9 cellular contexts compared by ENCODE assay signal in genomic region chr2:37323176-37323575, GRCh38. TPM values are rescaled to one million over a fixed set of nuclear protein-coding genes. Genes with fewer than 3 reads are reported as not detected.
A peak's percentile ranks its signal among the peaks of the same experiment; 100 is the strongest.
DNase-seq lines count a peak whose midpoint lies in the region; ATAC-seq, FAIRE-seq and TF ChIP-seq lines count a peak whose summit lies in the region.
"Had no signal": no experiment of that assay in that cellular context is flagged by ENCODE, and none has a peak within 500 bp of the region (broad histone marks: within the 10 kb centered on the region; RNA-seq: fewer than 3 reads in every experiment).

No MANE protein-coding gene starts in this region.

- no peak for TF ChIP-seq POLR2A in A549 (IDR thresholded peaks at IDR 0.05; ENCODE audit: low read length)
- TF ChIP-seq POLR2A in K562 (conservative IDR thresholded peaks at IDR 0.05), result no peak

- FAIRE-seq in A549 (lab: Jason Lieb, UNC) (no peak), K562 (lab: Jason Lieb, UNC) (peak; percentile 49)
- FAIRE-seq: TTC549 had no signal

- DNase-seq in A549 (ENCODE audit: low read depth in 1 of 2, low spot score in 1 of 2), result no peak
- DNase-seq in K562 (ENCODE audit: extremely low read depth in 1 of 4, low spot score in 3 of 4), result peak in 1 of 4 experiments; percentile 21
- DNase-seq in NCI-H2227 treated with DMSO at 0.1 percent for 48 hours (lab: John Stamatoyannopoulos, UW), result no peak

- H3K79me2 ChIP-seq in K562 (ENCODE audit: control insufficient read depth, insufficient read depth, low read length), result peaks cover 27% of the 10 kb centered on the region

- TF ChIP-seq EP300 in A549 (IDR thresholded peaks at IDR 0.05) (no peak), K562 (IDR thresholded peaks at IDR 0.05; ENCODE audit: low read length) (no peak)

- no peaks in the 10 kb centered on the region for H4K20me1 ChIP-seq in K562 (replicated peaks; ENCODE audit: control insufficient read depth, insufficient read depth, low read length)

- TF ChIP-seq RAD21 in A549 (conservative IDR thresholded peaks at IDR 0.05 in 1 of 2, IDR thresholded peaks at IDR 0.05 in 1 of 2), result no peak
- TF ChIP-seq RAD21 in K562 (CRISPR knock-in tag; conservative IDR thresholded peaks at IDR 0.05 in 1 of 2, IDR thresholded peaks at IDR 0.05 in 1 of 2), result no peak

- no peaks in the 10 kb centered on the region for H3K9me1 ChIP-seq in K562 (ENCODE audit: control insufficient read depth, insufficient read depth, low read length)

- H2AFZ ChIP-seq in K562 (ENCODE audit: low read depth, low read length), result peak overlapping the region; percentile 60; the same call in 1 of the 2 replicates

- intact Hi-C loops in K562 (cut with micrococcal nuclease), result no loop called here

- TF ChIP-seq CTCF in A549 (IDR thresholded peaks at IDR 0.05) (no peak), K562 (IDR thresholded peaks at IDR 0.05 in 2 of 3, conservative IDR thresholded peaks at IDR 0.05 in 1 of 3; ENCODE audit: insufficient read depth in 2 of 3, low read depth in 1 of 3, low read length in 3 of 3) (no peak)

- peaks cover 20% of the 10 kb centered on the region for H3K36me3 ChIP-seq in HUES48 (ENCODE audit: control insufficient read depth, insufficient read depth, low read length)
- H3K36me3 ChIP-seq in K562 (ENCODE audit: control insufficient read depth, insufficient read depth, low read length), result peaks cover 5% of the 10 kb centered on the region; the same call in 1 of the 3 replicates
- no peaks in the 10 kb centered on the region for H3K36me3 ChIP-seq in mucosa of rectum (ENCODE audit: control insufficient read depth in 2 of 2, insufficient read depth in 2 of 2, low read length in 2 of 2)

- H3K9me3 ChIP-seq in A549 (no peaks in the 10 kb centered on the region), HUES48 (ENCODE audit: control insufficient read depth, insufficient read depth, low read length) (no peaks in the 10 kb centered on the region), K562 (replicated peaks; ENCODE audit: control insufficient read depth, insufficient read depth, low read depth, low read length) (no peaks in the 10 kb centered on the region), mucosa of rectum (ENCODE audit: control insufficient read depth in 2 of 2, low read length in 2 of 2) (no peaks in the 10 kb centered on the region)

- H3K4me2 ChIP-seq in A549 (peak overlapping the region; percentile 72), K562 (ENCODE audit: insufficient read depth, low read length) (peak overlapping the region; percentile 83)

- BruUV-seq in K562 (replicated peaks; lab: Mats Ljungman, UMichigan), result no TSS peak

- ATAC-seq in A549 (no peak), K562 (no peak), HG03108 (IDR thresholded peaks at IDR 0.05; ENCODE audit: unreplicated experiment) (no peak), HG03520 (IDR thresholded peaks at IDR 0.05; ENCODE audit: unreplicated experiment) (no peak), GM18861 (IDR thresholded peaks at IDR 0.05; ENCODE audit: unreplicated experiment) (no peak)

- POLR2A ChIA-PET in A549 (lab: Yijun Ruan, JAX), result no interaction called here
- POLR2A ChIA-PET in K562 (lab: Yijun Ruan, JAX), result interaction anchor here (0.8 to 2.3 kb wide), 4 partner anchors 10 to 15 kb away, joined by 3 to 8 read pairs (median 6); no protein-coding TSS in a partner anchor

- 81% methylated on average over 7 of the region's 7 CpGs for WGBS in A549 (ENCODE audit: missing lambda C conversion rate)
- 9% methylated on average over 7 of the region's 7 CpGs for WGBS in K562 (ENCODE audit: insufficient coverage, low coverage, missing lambda C conversion rate)

- peaks cover 9% of the 10 kb centered on the region for H3K4me1 ChIP-seq in A549
- peaks cover 29% of the 10 kb centered on the region for H3K4me1 ChIP-seq in HUES48 (ENCODE audit: control insufficient read depth, insufficient read depth, low read length)
- H3K4me1 ChIP-seq in K562 (replicated peaks in 1 of 2; ENCODE audit: control insufficient read depth in 2 of 2, insufficient read depth in 2 of 2, low read length in 2 of 2), result peaks cover 12 to 14% of the 10 kb centered on the region in 2 experiments
- peaks cover 2 to 22% of the 10 kb centered on the region in 2 donors for H3K4me1 ChIP-seq in mucosa of rectum (ENCODE audit: control insufficient read depth in 2 of 2, insufficient read depth in 2 of 2, low read length in 2 of 2)

- in situ Hi-C loops in K562 (cut with MboI), result no loop called here

- CTCF ChIA-PET in A549 (lab: Yijun Ruan, JAX), result interaction anchor here (0.9 to 2.6 kb wide), 2 partner anchors 20 to 567 kb away, joined by 3 to 9 read pairs; partner anchors contain the start of gene QPCT
- CTCF ChIA-PET in K562 (lab: Yijun Ruan, JAX; ENCODE audit: low intra/inter-chr PET ratio), result no interaction called here

- 0 out of 2 replicates have a peak overlapping the region, but pooled peaks have one; percentile 86 for H3K9ac ChIP-seq in HUES48 (ENCODE audit: low read depth, low read length)
- peak overlapping the region in 1 of 2 experiments; percentile 65; a peak in 2 of 4 replicates for H3K9ac ChIP-seq in K562 (ENCODE audit: insufficient read depth in 1 of 2, low read depth in 2 of 2, low read length in 2 of 2)
- peak overlapping the region; percentile 83 to 85 for H3K9ac ChIP-seq in mucosa of rectum (ENCODE audit: low read depth in 1 of 2, low read length in 2 of 2)

- peak overlapping the region; percentile 71; the same call in 2 of the 3 replicates for H3K4me3 ChIP-seq in A549
- H3K4me3 ChIP-seq in HUES48 (ENCODE audit: low read depth, low read length), result peak overlapping the region; percentile 90
- peak overlapping the region; percentile 76 for H3K4me3 ChIP-seq in K562
- H3K4me3 ChIP-seq in mucosa of rectum (ENCODE audit: low read length in 2 of 2), result peak overlapping the region; percentile 90 to 93

- H3K27me3 ChIP-seq in HUES48 (ENCODE audit: control insufficient read depth, insufficient read depth, low read length) (peaks cover 20% of the 10 kb centered on the region), K562 (ENCODE audit: control insufficient read depth in 2 of 2, insufficient read depth in 2 of 2, low read length in 2 of 2) (no peaks in the 10 kb centered on the region), mucosa of rectum (ENCODE audit: control insufficient read depth in 2 of 2, insufficient read depth in 2 of 2, low read length in 2 of 2) (no peaks in the 10 kb centered on the region)

- no peak overlapping the region for H3K27ac ChIP-seq in A549
- no peak overlapping the region for H3K27ac ChIP-seq in HUES48 (ENCODE audit: low read depth, low read length)
- no peak overlapping the region for H3K27ac ChIP-seq in K562 (ENCODE audit: extremely low read depth, low read depth, low read length)
- H3K27ac ChIP-seq in mucosa of rectum (ENCODE audit: low read depth in 2 of 2, low read length in 2 of 2), result peak overlapping the region; percentile 26 to 84

RNA-seq across cellular contexts. Expression of gene PRKD3, which starts 1.5 kb away (rescaled TPM):
- 26.9 and 28.9 TPM in 2 replicates for polyA plus RNA-seq in A549 (2011; rRNA removed)
- 5.2 and 6.6 TPM in 2 replicates for polyA plus RNA-seq in A549 (2012; cell fraction: cytosol; rRNA removed)
- polyA plus RNA-seq in A549 (2012; cell fraction: nucleus; rRNA removed), result 3.6 and 5.1 TPM in 2 replicates
- polyA plus RNA-seq in A549 (2017; fragmentation: RNase III; extraction: RNeasy Plus Mini Kit Qiagen cat#74134 plus additional on column Dnase treatment), result 16.1 to 18.2 TPM (median 16.6 TPM) in 3 replicates
- polyA minus RNA-seq in A549 (2011; rRNA and poly(A)+ RNA removed), result 19.1 and 22.3 TPM in 2 replicates
- total RNA-seq in K562 (2011; cell fraction: chromatin; rRNA removed; ENCODE audit: low replicate concordance), result 20.4 and 71.3 TPM in 2 replicates
- total RNA-seq in K562 (2011; cell fraction: nucleolus; rRNA removed), result 13.6 and 13.8 TPM in 2 replicates
- total RNA-seq in K562 (2011; cell fraction: nucleoplasm; rRNA removed), result 23.4 and 43.7 TPM in 2 replicates
- 14.1 and 14.2 TPM in 2 replicates for total RNA-seq in K562 (2014; rRNA removed)
- 24.3 and 24.5 TPM in 2 replicates for total RNA-seq in K562 (2014; rRNA removed; fragmentation: Illumina TruSeq; extraction: Trizol)
- 19.9 and 22.7 TPM in 2 replicates for total RNA-seq in K562 (2015; rRNA removed; fragmentation: Illumina TruSeq; extraction: Trizol)
- total RNA-seq in K562 (2021), result 17.7 and 20.7 TPM in 2 replicates
- 19.7 and 26.7 TPM in 2 replicates for polyA plus RNA-seq in K562 (2011; rRNA removed)
- 7.1 and 12.9 TPM in 2 replicates for polyA plus RNA-seq in K562 (2011; cell fraction: cytosol; rRNA removed)
- polyA plus RNA-seq in K562 (2011; cell fraction: nucleus; rRNA removed), result 15.5 and 17.0 TPM in 2 replicates
- 11.4 and 11.5 TPM in 2 replicates for polyA plus RNA-seq in K562 (2012)
- polyA plus RNA-seq in K562 (2014; fragmentation: Illumina TruSeq; extraction: Trizol), result 16.7 and 17.0 TPM in 2 replicates
- 1 to 10 TPM; 4.7 to 9.2 TPM for polyA plus RNA-seq in K562 (2014; fragmentation: Nextera tagmentation; extraction: Ambion mirVana)
- polyA plus RNA-seq in K562 (2014; rRNA removed), result 12.1 and 12.3 TPM in 2 replicates
- polyA minus RNA-seq in K562 (2011; rRNA and poly(A)+ RNA removed), result 49.3 and 56.9 TPM in 2 replicates
- polyA minus RNA-seq in K562 (2011; cell fraction: cytosol; rRNA and poly(A)+ RNA removed), result 20.1 and 20.9 TPM in 2 replicates
- 22.1 and 28.9 TPM in 2 replicates for polyA minus RNA-seq in K562 (2011; cell fraction: nucleus; rRNA and poly(A)+ RNA removed)

RNA-seq across cellular contexts. Expression of gene QPCT, which starts 21.3 kb away (rescaled TPM):
- polyA plus RNA-seq in A549 (2011; rRNA removed), result 42.7 and 68.7 TPM in 2 replicates
- 6.6 and 9.2 TPM in 2 replicates for polyA plus RNA-seq in A549 (2012; cell fraction: cytosol; rRNA removed)
- 6.0 and 7.1 TPM in 2 replicates for polyA plus RNA-seq in A549 (2012; cell fraction: nucleus; rRNA removed)
- 16.6 to 20.0 TPM (median 18.7 TPM) in 3 replicates for polyA plus RNA-seq in A549 (2017; fragmentation: RNase III; extraction: RNeasy Plus Mini Kit Qiagen cat#74134 plus additional on column Dnase treatment)
- 42.8 and 63.3 TPM in 2 replicates for polyA minus RNA-seq in A549 (2011; rRNA and poly(A)+ RNA removed)
- not detected in 2 replicates for total RNA-seq in K562 (2011; cell fraction: chromatin; rRNA removed; ENCODE audit: low replicate concordance)
- not detected in 2 replicates for total RNA-seq in K562 (2011; cell fraction: nucleolus; rRNA removed)
- not detected in 2 replicates for total RNA-seq in K562 (2011; cell fraction: nucleoplasm; rRNA removed)
- total RNA-seq in K562 (2014; rRNA removed), result not detected in 2 replicates
- not detected in 2 replicates for total RNA-seq in K562 (2014; rRNA removed; fragmentation: Illumina TruSeq; extraction: Trizol)
- not detected in 2 replicates for total RNA-seq in K562 (2015; rRNA removed; fragmentation: Illumina TruSeq; extraction: Trizol)
- not detected in 2 replicates for total RNA-seq in K562 (2021)
- polyA plus RNA-seq in K562 (2011; rRNA removed), result 0.07 TPM in 1 of 2 replicates, not detected in the other
- polyA plus RNA-seq in K562 (2011; cell fraction: cytosol; rRNA removed), result not detected in 2 replicates
- polyA plus RNA-seq in K562 (2011; cell fraction: nucleus; rRNA removed), result not detected in 2 replicates
- not detected in 2 replicates for polyA plus RNA-seq in K562 (2012)
- not detected in 2 replicates for polyA plus RNA-seq in K562 (2014; fragmentation: Illumina TruSeq; extraction: Trizol)
- not detected for polyA plus RNA-seq in K562 (2014; fragmentation: Nextera tagmentation; extraction: Ambion mirVana)
- not detected in 2 replicates for polyA plus RNA-seq in K562 (2014; rRNA removed)
- not detected in 2 replicates for polyA minus RNA-seq in K562 (2011; rRNA and poly(A)+ RNA removed)
- polyA minus RNA-seq in K562 (2011; cell fraction: cytosol; rRNA and poly(A)+ RNA removed), result not detected in 2 replicates
- polyA minus RNA-seq in K562 (2011; cell fraction: nucleus; rRNA and poly(A)+ RNA removed), result not detected in 2 replicates

Comparison
In these comparisons a context has a peak if more than half of its experiments do, and no peak if none do; other contexts are left out.
1. H3K27ac ChIP-seq: peak in mucosa of rectum (2 of 2); none in A549 (0 of 2), HUES48 (single experiment) and K562 (single experiment).
2. RNA of gene QPCT, which starts 21.3 kb away (polyA plus RNA-seq): 6.0 to 68.7 TPM in A549; 0.07 TPM in K562; every median in the first group is over 4 times any median in the second.
3. Peak in every context shown above with its lines, with median percentiles within 50 percentile points of each other: H3K4me3 ChIP-seq.